Comparison of ENCODE assay signal across 40 cellular contexts in genomic region chr22:26131755-26132154, GRCh38. TPM values are rescaled to one million over a fixed set of nuclear protein-coding genes. Genes with fewer than 3 reads are reported as not detected.
"Had no signal": no experiment of that assay in that cellular context is flagged by ENCODE, and none has a peak within 500 bp of the region (broad histone marks: within the 10 kb centered on the region; RNA-seq: fewer than 3 reads in every experiment).

No MANE protein-coding gene starts in this region.

- H3K4me3 Mint-ChIP-seq: activated CD4-positive, alpha-beta memory T cell treated with anti-CD3 and anti-CD28 coated beads, Interleukin-2, amount 10 ng/mL, durations not matched to agents 7 days and 5 days; activated CD8-positive, alpha-beta memory T cell treated with anti-CD3 and anti-CD28 coated beads, Interleukin-2, amount 10 ng/mL, durations not matched to agents 7 days and 5 days; activated naive CD4-positive, alpha-beta T cell treated with anti-CD3 and anti-CD28 coated beads, Interleukin-2, amount 10 ng/mL, durations not matched to agents 7 days and 5 days; activated naive CD8-positive, alpha-beta T cell; activated naive CD8-positive, alpha-beta T cell treated with anti-CD3 and anti-CD28 coated beads, Interleukin-2, amount 50 U/mL, for 24 hours had no signal

- H3K27me3 ChIP-seq: brain microvascular endothelial cell, Peyer's patch had no signal

- H3K4me1 ChIP-seq: Peyer's patch, SJSA1 had no signal

- H3K9me3 Mint-ChIP-seq: activated CD4-positive, alpha-beta memory T cell treated with anti-CD3 and anti-CD28 coated beads, Interleukin-2, amount 10 ng/mL, durations not matched to agents 7 days and 5 days; activated naive CD4-positive, alpha-beta T cell treated with anti-CD3 and anti-CD28 coated beads, Interleukin-2, amount 10 ng/mL, durations not matched to agents 7 days and 5 days; activated naive CD8-positive, alpha-beta T cell treated with anti-CD3 and anti-CD28 coated beads, Interleukin-2, amount 50 U/mL, for 24 hours had no signal

- H3K36me3 ChIP-seq: brain microvascular endothelial cell, Peyer's patch, SJSA1 had no signal

- ATAC-seq: activated CD8-positive, alpha-beta memory T cell treated with anti-CD3 and anti-CD28 coated beads, Interleukin-2, amount 10 ng/mL, durations not matched to agents 7 days and 5 days; activated naive CD8-positive, alpha-beta T cell treated with anti-CD3 and anti-CD28 coated beads, Interleukin-2, amount 50 U/mL, for 24 hours; PC-3; SK-N-SH treated with all-trans-retinoic acid at 6 μM for 48 hours had no signal

- H3K4me1 Mint-ChIP-seq: activated CD4-positive, alpha-beta memory T cell treated with anti-CD3 and anti-CD28 coated beads, Interleukin-2, amount 10 ng/mL, durations not matched to agents 7 days and 5 days; activated CD8-positive, alpha-beta memory T cell treated with anti-CD3 and anti-CD28 coated beads, Interleukin-2, amount 10 ng/mL, durations not matched to agents 7 days and 5 days; activated naive CD4-positive, alpha-beta T cell treated with anti-CD3 and anti-CD28 coated beads, Interleukin-2, amount 10 ng/mL, durations not matched to agents 7 days and 5 days; activated naive CD8-positive, alpha-beta T cell treated with anti-CD3 and anti-CD28 coated beads, Interleukin-2, amount 50 U/mL, for 24 hours had no signal

- H3K27ac Mint-ChIP-seq: activated CD4-positive, alpha-beta memory T cell treated with anti-CD3 and anti-CD28 coated beads, Interleukin-2, amount 10 ng/mL, durations not matched to agents 7 days and 5 days; activated CD8-positive, alpha-beta memory T cell treated with anti-CD3 and anti-CD28 coated beads, Interleukin-2, amount 10 ng/mL, durations not matched to agents 7 days and 5 days; activated naive CD4-positive, alpha-beta T cell treated with anti-CD3 and anti-CD28 coated beads, Interleukin-2, amount 10 ng/mL, durations not matched to agents 7 days and 5 days; activated naive CD8-positive, alpha-beta T cell; activated naive CD8-positive, alpha-beta T cell treated with anti-CD3 and anti-CD28 coated beads, Interleukin-2, amount 50 U/mL, for 24 hours had no signal

- H3K27ac ChIP-seq: brain microvascular endothelial cell, KMS-11, Peyer's patch, SJSA1, VCaP had no signal

- H3K4me3 ChIP-seq: Peyer's patch, SJSA1 had no signal

- H3K27me3 Mint-ChIP-seq: activated CD4-positive, alpha-beta memory T cell treated with anti-CD3 and anti-CD28 coated beads, Interleukin-2, amount 10 ng/mL, durations not matched to agents 7 days and 5 days; activated naive CD4-positive, alpha-beta T cell treated with anti-CD3 and anti-CD28 coated beads, Interleukin-2, amount 10 ng/mL, durations not matched to agents 7 days and 5 days had no signal

- H3K9ac ChIP-seq: KMS-11 had no signal

- H3K4me2 ChIP-seq: KMS-11 had no signal

- DNase-seq: activated CD4-positive, alpha-beta memory T cell treated with anti-CD3 and anti-CD28 coated beads, Interleukin-2, amount 10 ng/mL, durations not matched to agents 7 days and 5 days; activated CD4-positive, alpha-beta T cell treated with anti-CD3 and anti-CD28 coated beads for 1 hour; activated CD4-positive, alpha-beta T cell treated with anti-CD3 and anti-CD28 coated beads for 48 hours; activated CD4-positive, CD25-positive, alpha-beta regulatory T cell; activated CD8-positive, alpha-beta memory T cell treated with anti-CD3 and anti-CD28 coated beads for 24 hours; activated CD8-positive, alpha-beta memory T cell treated with anti-CD3 and anti-CD28 coated beads, Interleukin-2, amount 10 ng/mL, durations not matched to agents 7 days and 5 days; activated CD8-positive, alpha-beta memory T cell treated with anti-CD3 and anti-CD28 coated beads, Interleukin-2, amount 50 U/mL, for 48 hours; activated effector memory CD4-positive, alpha-beta T cell treated with Interleukin-2 at 50 U/mL for 16 hours; activated naive CD4-positive, alpha-beta T cell treated with anti-CD3 and anti-CD28 coated beads, Interleukin-2, amount 10 ng/mL, durations not matched to agents 7 days and 5 days; activated naive CD8-positive, alpha-beta T cell treated with anti-CD3 and anti-CD28 coated beads, Interleukin-2, amount 50 U/mL, for 24 hours; activated T-cell treated with anti-CD3 and anti-CD28 coated beads, Interleukin-2, amount 50 U/mL, for 48 hours; brain microvascular endothelial cell; central memory CD4-positive, alpha-beta T cell; MM.1S; MV-4-11; NCI-H1092 treated with DMSO at 0.1 percent for 48 hours; NCI-H1417; NCI-H146; NCI-H187; NCI-H2029 treated with DMSO at 0.1 percent for 48 hours; NCI-H2107; NCI-H2171; NCI-H345; NCI-H524 treated with DMSO at 0.1 percent for 48 hours; NCI-H748 treated with DMSO at 0.1 percent for 48 hours; NK-92 treated with Interleukin-12 subunit alpha and Interleukin-12 subunit beta, amount 100 ng/mL, for 24 hours; PC-3; Peyer's patch; RPMI8226; SHP77 treated with DMSO at 0.1 percent for 48 hours; T-helper 1 cell; T-helper 2 cell; T-helper 9 cell had no signal

- H3K9me3 ChIP-seq: Peyer's patch, SJSA1 had no signal

- H3K36me3 Mint-ChIP-seq: activated CD8-positive, alpha-beta memory T cell treated with anti-CD3 and anti-CD28 coated beads, Interleukin-2, amount 10 ng/mL, durations not matched to agents 7 days and 5 days; activated naive CD4-positive, alpha-beta T cell treated with anti-CD3 and anti-CD28 coated beads, Interleukin-2, amount 10 ng/mL, durations not matched to agents 7 days and 5 days; activated naive CD8-positive, alpha-beta T cell had no signal

RNA-seq across cellular contexts. Expression of gene SEZ6L, which starts 37.5 kb away (rescaled TPM):
- total RNA-seq: activated CD4-positive, alpha-beta memory T cell treated with anti-CD3 and anti-CD28 coated beads, Interleukin-2, amount 10 ng/mL, durations not matched to agents 7 days and 5 days; activated CD8-positive, alpha-beta memory T cell treated with anti-CD3 and anti-CD28 coated beads, Interleukin-2, amount 10 ng/mL, durations not matched to agents 7 days and 5 days; LHCN-M2; NCI-H460; PC-3; SJSA1 had no signal
